1 cellular context compared by ENCODE assay signal in genomic region chr17:4966844-4967538, GRCh38.
TF ChIP-seq lines count a peak whose summit lies in the region.

No MANE protein-coding gene starts in this region.

TF ChIP-seq in PFSK-1, 5 proteins besides CTCF, POLR2A, EP300 and RAD21 (continued from another document):
- TF ChIP-seq TAF1 (IDR thresholded peaks at IDR 0.05; ENCODE audit: borderline replicate concordance, insufficient read depth, low read length) (0 out of 2 replicates have a peak, but pooled peaks have one; percentile 34), FOXP2 (optimal IDR thresholded peaks at IDR 0.05; ENCODE audit: borderline replicate concordance, extremely low read depth, extremely low read length, insufficient read depth) (no peak), SIN3A (IDR thresholded peaks at IDR 0.05; ENCODE audit: borderline replicate concordance, insufficient read depth, low read length) (no peak)
